Comparison of ENCODE assay signal across 9 cellular contexts in the genomic region with DNA sequence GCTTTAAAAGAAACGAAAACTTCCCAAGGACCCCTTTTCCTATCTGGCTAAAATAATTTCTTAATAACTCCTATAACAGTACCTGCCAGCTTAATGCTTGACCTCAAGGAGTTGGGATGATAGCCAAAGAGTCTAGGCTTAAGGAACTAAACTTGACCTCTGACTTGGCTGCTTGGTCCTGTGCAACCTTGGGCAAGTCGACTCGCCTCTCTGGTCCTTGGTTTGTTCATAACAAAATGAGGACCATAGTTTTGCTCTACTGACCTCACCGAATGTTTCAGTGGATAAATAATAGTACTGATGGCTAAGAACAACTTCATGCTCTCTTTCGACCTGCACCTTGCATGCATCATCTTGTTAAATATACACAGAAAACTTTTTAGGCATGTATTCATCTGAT. TPM values are rescaled to one million over a fixed set of nuclear protein-coding genes. Genes with fewer than 3 reads are reported as not detected.
"Had no signal": no experiment of that assay in that cellular context is flagged by ENCODE, and none has a peak within 500 bp of the region (broad histone marks: within the 10 kb centered on the region; RNA-seq: fewer than 3 reads in every experiment).

No MANE protein-coding gene starts in this region.

- H3K36me3 ChIP-seq: HAP-1 had no signal

- FAIRE-seq: H54, HepG2 had no signal

- H3K4me1 ChIP-seq: HAP-1 had no signal

- H3K4me3 ChIP-seq: HAP-1 had no signal

- H3K27ac ChIP-seq: HL-60 had no signal

- H3K9me3 ChIP-seq: HAP-1 had no signal

- DNase-seq: GOT3, HFFc6, KG1 had no signal

- H3K27ac Mint-ChIP-seq: HFFc6, IgD-negative memory B cell had no signal

- H3K4me3 Mint-ChIP-seq: HFFc6, IgD-negative memory B cell had no signal

- H3K36me3 Mint-ChIP-seq: IgD-negative memory B cell had no signal

RNA-seq across cellular contexts. Expression of a gene that starts 38.2 kb away (rescaled TPM):
- total RNA-seq: HepG2, HFFc6, HT1080 had no signal
- polyA plus RNA-seq: HepG2 had no signal
